Comparison of ENCODE assay signal across 8 cellular contexts in genomic region chr6:169959129-169960002, GRCh38.
DNase-seq lines count a peak whose midpoint lies in the region; ATAC-seq and TF ChIP-seq lines count a peak whose summit lies in the region.

No MANE protein-coding gene starts in this region.

- TF ChIP-seq CTCF in epithelial cell of proximal tubule (conservative IDR thresholded peaks at IDR 0.05; ENCODE audit: low read depth, low read length): no peak

- ATAC-seq in GM21390 (IDR thresholded peaks at IDR 0.05; ENCODE audit: unreplicated experiment) (peak; percentile 64), GM19397 (IDR thresholded peaks at IDR 0.05; ENCODE audit: unreplicated experiment) (no peak)
- peak; percentile 43 to 75 for ATAC-seq in activated CD4-positive, CD25-positive, alpha-beta regulatory T cell treated with anti-CD3 and anti-CD28 coated beads, Interleukin-2, amount 50 U/mL, for 24 hours

- peak; percentile 23 for DNase-seq in Jurkat, Clone E6-1 (ENCODE audit: low read depth, low spot score)
- DNase-seq in epithelial cell of proximal tubule (ENCODE audit: low read depth): no peak
- peak; percentile 22 to 43 for DNase-seq in stimulated activated CD4-positive, alpha-beta T cell treated with anti-CD3 and anti-CD28 coated beads, Interleukin-4, amount 100 ng/mL, for 4 hours
- DNase-seq in occipital lobe (lab: John Stamatoyannopoulos, UW): no peak
- DNase-seq in globus pallidus (ENCODE audit: low spot score): no peak

- no peak overlapping the region; the same call in 1 of the 2 replicates for H3K4me3 ChIP-seq in Jurkat, Clone E6-1 (ENCODE audit: low read length)
- peak overlapping the region; percentile 12 for H3K4me3 ChIP-seq in epithelial cell of proximal tubule (ENCODE audit: low read depth, low read length)

Comparison
In these comparisons a context has a peak if more than half of its experiments do, and no peak if none do; other contexts are left out.
1. DNase-seq: peak in Jurkat, Clone E6-1 (single experiment) and stimulated activated CD4-positive, alpha-beta T cell treated with anti-CD3 and anti-CD28 coated beads, Interleukin-4, amount 100 ng/mL, for 4 hours (2 of 2); none in epithelial cell of proximal tubule (single experiment), occipital lobe (single experiment) and globus pallidus (single experiment).